ENCODE assay signal across 12 cellular contexts in the genomic region with DNA sequence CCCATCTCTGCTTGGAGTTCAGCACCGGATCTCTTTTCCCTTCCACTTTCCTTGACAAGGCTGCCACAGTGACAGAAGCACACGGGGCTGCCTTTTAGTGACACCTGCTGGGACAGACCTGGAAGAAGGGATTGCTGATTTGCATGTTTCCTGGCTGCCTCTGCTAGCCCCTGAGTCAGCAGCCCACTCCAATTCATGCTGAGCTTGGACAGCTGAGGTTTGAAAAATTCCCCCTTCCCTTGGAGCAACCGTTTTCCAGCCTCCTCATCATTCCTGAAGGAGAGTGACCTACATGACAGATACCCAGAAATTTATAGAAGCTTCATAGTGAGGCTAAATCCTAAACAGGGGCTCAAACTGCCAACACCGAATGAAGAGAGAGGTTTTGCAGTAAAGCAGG. TPM values are rescaled to one million over a fixed set of nuclear protein-coding genes. Genes with fewer than 3 reads are reported as not detected.
DNase-seq lines count a peak whose midpoint lies in the region; ATAC-seq, FAIRE-seq and TF ChIP-seq lines count a peak whose summit lies in the region.
"Had no signal": no experiment of that assay in that cellular context is flagged by ENCODE, and none has a peak within 500 bp of the region (broad histone marks: within the 10 kb centered on the region; RNA-seq: fewer than 3 reads in every experiment).

No MANE protein-coding gene starts in this region.

- DNase-seq in NCI-H1694 (lab: John Stamatoyannopoulos, UW) (peak; percentile 13), NCI-H1694 treated with DMSO at 0.1 percent for 48 hours (lab: John Stamatoyannopoulos, UW) (no peak), NCI-H128 (lab: John Stamatoyannopoulos, UW; ENCODE audit: unreplicated experiment) (peak; percentile 23), bronchial epithelial cell (ENCODE audit: low read depth) (peak; percentile 21), renal cortical epithelial cell (ENCODE audit: low read depth) (peak; percentile 21), NCI-H2196 (lab: John Stamatoyannopoulos, UW; ENCODE audit: unreplicated experiment) (no peak), substantia nigra (lab: John Stamatoyannopoulos, UW) (no peak)
- DNase-seq: activated CD8-positive, alpha-beta memory T cell treated with anti-CD3 and anti-CD28 coated beads, Interleukin-2, amount 50 U/mL, for 48 hours; NCI-H446 treated with DMSO at 0.1 percent for 48 hours; stimulated activated naive CD8-positive, alpha-beta T cell treated with anti-CD3 and anti-CD28 coated beads, Interleukin-15, Interleukin-2, amounts not matched to agents 100 U/mL and 50 U/mL, for 24 hours; T-helper 17 cell had no signal

- FAIRE-seq in bronchial epithelial cell (lab: Jason Lieb, UNC) = no peak

- H3K27me3 ChIP-seq in bronchial epithelial cell (ENCODE audit: control insufficient read depth, insufficient read depth, low read length) = no peaks in the 10 kb centered on the region

- TF ChIP-seq CTCF in bronchial epithelial cell (IDR thresholded peaks at IDR 0.05; ENCODE audit: insufficient read depth, low read length, severe bottlenecking) = peak; percentile 19

- H3K36me3 ChIP-seq in bronchial epithelial cell (ENCODE audit: control insufficient read depth, insufficient read depth, low read length) = no peaks in the 10 kb centered on the region

- no peak for ATAC-seq in GM21723 (IDR thresholded peaks at IDR 0.05; ENCODE audit: unreplicated experiment)
- ATAC-seq: stimulated activated naive CD8-positive, alpha-beta T cell treated with anti-CD3 and anti-CD28 coated beads, Interleukin-15, Interleukin-2, amounts not matched to agents 100 U/mL and 50 U/mL, for 24 hours; T-helper 17 cell had no signal

- H3K4me3 ChIP-seq in bronchial epithelial cell (ENCODE audit: low read depth, low read length) = no peak overlapping the region

- no peak overlapping the region for H3K27ac ChIP-seq in substantia nigra (ENCODE audit: low read depth, low read length, poor library complexity, severe bottlenecking)

RNA-seq across cellular contexts. Expression of a gene that starts 18.8 kb away (rescaled TPM):
- 22.7 and 23.7 TPM in 2 replicates for total RNA-seq in bronchial epithelial cell
- total RNA-seq in renal cortical epithelial cell = 32.6 and 59.6 TPM in 2 replicates

Comparison
In these comparisons a context has a peak if more than half of its experiments do, and no peak if none do; other contexts are left out.
1. DNase-seq: peak in NCI-H1694 (single experiment), NCI-H128 (single experiment), bronchial epithelial cell (single experiment) and renal cortical epithelial cell (single experiment); none in NCI-H1694 treated with DMSO at 0.1 percent for 48 hours (single experiment), NCI-H2196 (single experiment) and substantia nigra (0 of 49).